ENCODE assay signal across 9 cellular contexts in the genomic region with DNA sequence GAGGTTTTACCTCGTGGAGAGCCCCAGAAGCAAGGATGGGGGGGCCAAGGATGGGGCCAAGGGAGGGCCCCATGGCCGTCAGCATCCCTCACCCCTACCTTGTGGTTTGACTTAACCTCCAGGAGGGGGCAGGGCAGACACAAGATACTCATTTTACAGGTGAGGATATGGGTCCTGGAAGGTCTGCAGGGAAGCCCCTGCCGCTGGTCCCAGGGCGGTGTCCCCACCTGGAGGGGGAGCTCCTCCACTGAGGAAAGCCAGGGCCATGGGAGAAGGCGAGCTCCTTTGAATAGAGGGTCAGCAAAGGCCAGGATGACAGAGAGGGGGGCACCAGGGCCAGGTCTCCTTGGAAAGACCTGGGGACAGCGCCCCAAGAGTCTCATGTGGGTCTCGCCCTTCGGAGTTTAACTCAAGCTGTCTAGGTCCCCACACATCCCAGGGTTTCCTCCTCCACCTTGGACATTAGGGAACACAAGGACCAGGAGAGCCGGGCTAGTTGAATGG. TPM values are rescaled to one million over a fixed set of nuclear protein-coding genes. Genes with fewer than 3 reads are reported as not detected.
A peak's percentile ranks its signal among the peaks of the same experiment; 100 is the strongest.
DNase-seq lines count a peak whose midpoint lies in the region; ATAC-seq and TF ChIP-seq lines count a peak whose summit lies in the region.
"Had no signal": no experiment of that assay in that cellular context is flagged by ENCODE, and none has a peak within 500 bp of the region (broad histone marks: within the 10 kb centered on the region; RNA-seq: fewer than 3 reads in every experiment).

No MANE protein-coding gene starts in this region.

- intact Hi-C loops in A673 (cut with micrococcal nuclease; ENCODE audit: unreplicated experiment) = no loop called here
- intact Hi-C loops in adrenal gland (cut with DNase I) = loop anchor here (5.0 to 10.0 kb wide), 3 partner anchors 81 to 101 kb away; no protein-coding TSS in a partner anchor

- peak; percentile 46 for TF ChIP-seq CTCF in A673 (conservative IDR thresholded peaks at IDR 0.05; ENCODE audit: low read depth, low read length)
- TF ChIP-seq CTCF in GM12872 (IDR thresholded peaks at IDR 0.05; ENCODE audit: insufficient read depth, low read depth, low read length) = peak; percentile 48
- peak in 1 of 6 experiments; percentile 5 for TF ChIP-seq CTCF in adrenal gland (IDR thresholded peaks at IDR 0.05)

- no peak overlapping the region for H3K4me3 ChIP-seq in A673 (ENCODE audit: low read depth, low read length, poor library complexity, severe bottlenecking)
- no peak overlapping the region for H3K4me3 ChIP-seq in adrenal gland
- H3K4me3 ChIP-seq: prostate gland had no signal

- H3K9me3 Mint-ChIP-seq in T-cell = no peaks in the 10 kb centered on the region

- H3K9me3 ChIP-seq in A673 (ENCODE audit: low read depth, low read length, poor library complexity, severe bottlenecking) (no peaks in the 10 kb centered on the region), adrenal gland (replicated peaks in 1 of 3) (no peaks in the 10 kb centered on the region)
- H3K9me3 ChIP-seq: prostate gland had no signal

- peak overlapping the region; percentile 25 to 58 (median 48) for H3K4me3 Mint-ChIP-seq in T-cell

- TF ChIP-seq POLR2A in adrenal gland (IDR thresholded peaks at IDR 0.05) = no peak

- ATAC-seq in T-cell (replicated peaks in 1 of 4) (peak; percentile 32 to 59 (median 34)), esophagus mucosa (peak; percentile 14)

- CTCF ChIA-PET in A673 (lab: Charles Lee) = interaction anchor here (0.6 to 1.6 kb wide), 4 partner anchors 100 to 288 kb away, joined by 3 to 5 read pairs (median 3); no protein-coding TSS in a partner anchor
- CTCF ChIA-PET in T-cell (lab: Charles Lee) = interaction anchor here (0.6 to 1.7 kb wide), 4 partner anchors 8 to 110 kb away, joined by 4 to 6 read pairs (median 4); no protein-coding TSS in a partner anchor

- WGBS in adrenal gland, 4 donors = 48 to 71% (median 58%) methylated on average over 5 to 9 of the region's 9 CpGs

- peaks cover 19 to 25% (median 22%) of the 10 kb centered on the region in 3 donors for H3K4me1 Mint-ChIP-seq in T-cell

- POLR2A ChIA-PET in A673 (lab: Charles Lee; ENCODE audit: low non-redundant PET) = no interaction called here
- POLR2A ChIA-PET in T-cell (lab: Charles Lee) = interaction anchor here in 1 of 2 donors (0.6 kb wide), 1 partner anchor 50 kb away, joined by 11 read pairs; no protein-coding TSS in a partner anchor

- H3K27ac ChIP-seq in A673 (ENCODE audit: low read depth, low read length, poor library complexity, severe bottlenecking) = no peak overlapping the region
- no peak overlapping the region for H3K27ac ChIP-seq in adrenal gland
- H3K27ac ChIP-seq: prostate gland had no signal

- H3K36me3 ChIP-seq in A673 (ENCODE audit: insufficient read depth, low read length, poor library complexity, severe bottlenecking) = peaks cover under 1% of the 10 kb centered on the region
- H3K36me3 ChIP-seq in adrenal gland (replicated peaks in 1 of 2) = no peaks in the 10 kb centered on the region
- H3K36me3 ChIP-seq: prostate gland had no signal

- peaks cover 0 to 3% of the 10 kb centered on the region in 2 donors for H3K27me3 Mint-ChIP-seq in T-cell

- H3K4me1 ChIP-seq in A673 (ENCODE audit: insufficient read depth, low read length, poor library complexity, severe bottlenecking) = no peaks in the 10 kb centered on the region
- peaks cover 4 to 8% of the 10 kb centered on the region in 2 donors for H3K4me1 ChIP-seq in adrenal gland (replicated peaks in 1 of 2)
- H3K4me1 ChIP-seq: prostate gland had no signal

- DNase-seq in A673 (ENCODE audit: low spot score) (peak; percentile 48), T-cell (peak in 22 of 34 experiments; percentile 19 to 56 (median 36)), NCI-H2196 (lab: John Stamatoyannopoulos, UW; ENCODE audit: unreplicated experiment) (no peak), adrenal gland (no peak), GM19240 (ENCODE audit: insufficient read length, low spot score) (no peak), NCI-H2081 (lab: John Stamatoyannopoulos, UW) (no peak)

- H3K27ac Mint-ChIP-seq in T-cell = peak overlapping the region in 1 of 2 donors; percentile 23

- BruUV-seq in A673 (replicated peaks; lab: Mats Ljungman, UMichigan) = no TSS peak

- H3K27me3 ChIP-seq in A673 (replicated peaks; ENCODE audit: insufficient read depth, low read depth, low read length, poor library complexity) = no peaks in the 10 kb centered on the region
- no peaks in the 10 kb centered on the region for H3K27me3 ChIP-seq in adrenal gland

- H3K36me3 Mint-ChIP-seq in T-cell = no peaks in the 10 kb centered on the region

RNA-seq across cellular contexts. Expression of gene ADORA2A, which starts 5.9 kb away (rescaled TPM):
- total RNA-seq in A673 (2021) (9.6 and 10.9 TPM in 2 replicates), T-cell (10 to 100 TPM; 29.1 to 35.1 (median 30.1) TPM), esophagus mucosa (not detected), adrenal gland (10 to 100 TPM in 4 of 8 donors, 1 to 10 TPM in 4; 5.1 to 16.4 (median 8.5) TPM)
- polyA plus RNA-seq in adrenal gland = 1 to 10 TPM; 2.9 to 8.5 (median 3.9) TPM

Comparison
In these comparisons a context has a peak if more than half of its experiments do, and no peak if none do; other contexts are left out.
1. DNase-seq: peak in A673 (single experiment) and T-cell (22 of 34); none in NCI-H2196 (single experiment), adrenal gland (0 of 7), GM19240 (single experiment) and NCI-H2081 (0 of 2).